ENCODE assay signal across 9 cellular contexts in genomic region chr11:57515332-57516060, GRCh38. TPM values are rescaled to one million over a fixed set of nuclear protein-coding genes. Genes with fewer than 3 reads are reported as not detected.
DNase-seq lines count a peak whose midpoint lies in the region; ATAC-seq, FAIRE-seq and TF ChIP-seq lines count a peak whose summit lies in the region.
"Had no signal": no experiment of that assay in that cellular context is flagged by ENCODE, and none has a peak within 500 bp of the region (broad histone marks: within the 10 kb centered on the region; RNA-seq: fewer than 3 reads in every experiment).

SLC43A1 (minus strand) TSS chr11:57515702; CDS start chr11:57514111, 1,591 bp downstream.

- DNase-seq in NCI-H2107 treated with DMSO at 0.1 percent for 48 hours (lab: John Stamatoyannopoulos, UW; ENCODE audit: unreplicated experiment) (peak; percentile 23), NCI-H2107 (lab: John Stamatoyannopoulos, UW) (no peak), NCI-H2227 treated with DMSO at 0.1 percent for 48 hours (lab: John Stamatoyannopoulos, UW) (peak; percentile 13), foreskin melanocyte (peak; percentile 55), pancreas (peak; percentile 78 to 90 (median 80)), occipital lobe (lab: John Stamatoyannopoulos, UW) (no peak)
- peak; percentile 19 for DNase-seq in activated T-cell treated with anti-CD3 and anti-CD28 coated beads, Interleukin-2, amount 50 U/mL, for 4 hours

- H3K27me3 Mint-ChIP-seq in activated T-cell treated with anti-CD3 and anti-CD28 coated beads, Interleukin-2, amount 50 U/mL, for 4 hours (ENCODE audit: low read depth) = no peaks in the 10 kb centered on the region

- no peaks in the 10 kb centered on the region for H3K36me3 ChIP-seq in pancreas

- peak within 1 kb of the TSS; percentile 98 for H3K4me3 Mint-ChIP-seq in activated T-cell treated with anti-CD3 and anti-CD28 coated beads, Interleukin-2, amount 50 U/mL, for 4 hours

- peak within 1 kb of the TSS; percentile 71 to 89 (median 80) for H3K27ac ChIP-seq in pancreas

- no peaks in the 10 kb centered on the region for H3K27me3 ChIP-seq in pancreas

- H3K9me3 ChIP-seq in pancreas = no peaks in the 10 kb centered on the region

- TF ChIP-seq CTCF in pancreas (IDR thresholded peaks at IDR 0.05) = no peak

- peak within 1 kb of the TSS; percentile 76 to 96 (median 88) for H3K4me3 ChIP-seq in pancreas

- H3K36me3 Mint-ChIP-seq in activated T-cell treated with anti-CD3 and anti-CD28 coated beads, Interleukin-2, amount 50 U/mL, for 4 hours (ENCODE audit: insufficient read depth) = no peaks in the 10 kb centered on the region

- intact Hi-C loops in pancreas (cut with DNase I) = loop anchor here in 1 of 3 donors (10.0 kb wide), 1 partner anchor 51 kb away; the partner anchor contains the start of gene RTN4RL2

- peak; percentile 47 for ATAC-seq in HG02588 (IDR thresholded peaks at IDR 0.05; ENCODE audit: unreplicated experiment)
- peak; percentile 48 to 49 for ATAC-seq in activated T-cell treated with anti-CD3 and anti-CD28 coated beads, Interleukin-2, amount 50 U/mL, for 4 hours
- peak; percentile 73 to 81 (median 74) for ATAC-seq in pancreas

- WGBS in pancreas, 2 donors = 0% methylated on average over 55 to 66 of the region's 66 CpGs

- peaks cover 0 to 3% (median 0%) of the 10 kb centered on the region in 3 donors for H3K4me1 ChIP-seq in pancreas

- no peaks in the 10 kb centered on the region for H3K9me3 Mint-ChIP-seq in activated T-cell treated with anti-CD3 and anti-CD28 coated beads, Interleukin-2, amount 50 U/mL, for 4 hours

- H3K4me1 Mint-ChIP-seq in activated T-cell treated with anti-CD3 and anti-CD28 coated beads, Interleukin-2, amount 50 U/mL, for 4 hours (ENCODE audit: low read depth) = peaks cover 29% of the 10 kb centered on the region

- FAIRE-seq in pancreas (lab: Jason Lieb, UNC) = no peak
- FAIRE-seq: G401.6 had no signal

RNA-seq across cellular contexts. Expression of gene SLC43A1, which starts in this region (rescaled TPM):
- 10 to 100 TPM; 15.5 to 20.3 (median 18.3) TPM for total RNA-seq in activated T-cell treated with anti-CD3 and anti-CD28 coated beads, Interleukin-2, amount 50 U/mL, for 4 hours
- total RNA-seq in pancreas = 100 to 1,000 TPM in 4 of 6 donors, 10 to 100 TPM in 2; 78.3 to 280 (median 137) TPM
- polyA plus RNA-seq in pancreas = 100 to 1,000 TPM; 100 to 110 TPM
- total RNA-seq in occipital lobe = 0.94 TPM

Comparison
In these comparisons a context has a peak if more than half of its experiments do, and no peak if none do; other contexts are left out.
1. DNase-seq: peak in NCI-H2107 treated with DMSO at 0.1 percent for 48 hours (single experiment), NCI-H2227 treated with DMSO at 0.1 percent for 48 hours (single experiment), activated T-cell treated with anti-CD3 and anti-CD28 coated beads, Interleukin-2, amount 50 U/mL, for 4 hours (single experiment), foreskin melanocyte (single experiment) and pancreas (6 of 6); none in NCI-H2107 (single experiment) and occipital lobe (single experiment).
2. Peak in every context shown above with its lines, with median percentiles within 50 percentile points of each other: ATAC-seq.